Comparison of ENCODE assay signal across 25 cellular contexts in the genomic region with DNA sequence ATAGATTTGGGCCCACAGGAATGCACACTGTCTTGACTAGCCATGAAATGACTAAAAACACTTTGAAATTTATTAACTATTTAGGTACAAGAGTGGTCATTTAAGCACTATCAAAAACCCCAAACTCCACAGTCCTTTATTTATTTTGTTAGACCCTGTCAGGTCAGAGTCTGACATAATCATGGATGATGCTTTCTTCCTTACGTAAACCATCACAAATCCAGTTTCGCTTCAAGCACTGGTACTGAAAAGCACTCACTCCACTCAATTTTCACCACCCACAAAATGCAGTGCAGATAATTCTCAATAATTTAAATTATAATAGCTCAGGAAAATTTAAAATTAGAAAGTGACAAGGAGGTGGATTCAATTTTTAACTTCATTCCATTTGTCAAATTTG.
"Had no signal": no experiment of that assay in that cellular context is flagged by ENCODE, and none has a peak within 500 bp of the region (broad histone marks: within the 10 kb centered on the region; RNA-seq: fewer than 3 reads in every experiment).

No MANE protein-coding gene starts in this region.

- H3K27me3 Mint-ChIP-seq: naive thymus-derived CD8-positive, alpha-beta T cell; stimulated activated naive CD8-positive, alpha-beta T cell treated with anti-CD3 and anti-CD28 coated beads, Interleukin-15, amount 100 ng/mL, for 72 hours had no signal

- H3K9me3 ChIP-seq: gastrocnemius medialis, heart right ventricle, neutrophil, pancreas, right lobe of liver, suprapubic skin, transverse colon, upper lobe of right lung, uterus had no signal

- H3K36me3 ChIP-seq: gastrocnemius medialis, pancreas, right lobe of liver, suprapubic skin, transverse colon, upper lobe of right lung, uterus had no signal

- DNase-seq: cerebellar nuclear complex; dorsolateral prefrontal cortex; effector CD4-positive, alpha-beta T cell; foreskin fibroblast; gastrocnemius medialis; heart right ventricle; hippocampal formation; mesenchymal stem cell; midbrain; naive thymus-derived CD8-positive, alpha-beta T cell; pancreas; right lobe of liver; stimulated activated CD4-positive, alpha-beta T cell treated with anti-CD3 and anti-CD28 coated beads, Interleukin-12 subunit alpha, Interleukin-12 subunit beta, amount 100 ng/mL, for 4 hours; stimulated activated CD4-positive, alpha-beta T cell treated with anti-CD3 and anti-CD28 coated beads, Interleukin-1b, Interleukin-23, amount 100 ng/mL, for 48 hours; stimulated activated CD4-positive, alpha-beta T cell treated with anti-CD3 and anti-CD28 coated beads, Interleukin-4, amount 100 ng/mL, for 1 hour; stimulated activated CD8-positive, alpha-beta memory T cell treated with anti-CD3 and anti-CD28 coated beads, Interleukin-4, amount 100 ng/mL, for 48 hours; stimulated activated naive CD4-positive, alpha-beta T cell; stimulated activated naive CD8-positive, alpha-beta T cell treated with anti-CD3 and anti-CD28 coated beads, Interleukin-15, amount 100 ng/mL, for 72 hours; transverse colon; upper lobe of right lung; uterus had no signal

- H3K4me3 ChIP-seq: dorsolateral prefrontal cortex, gastrocnemius medialis, heart right ventricle, pancreas, right lobe of liver, smooth muscle cell, suprapubic skin, transverse colon, upper lobe of right lung, uterus had no signal

- ATAC-seq: gastrocnemius medialis; heart right ventricle; left lobe of liver; naive thymus-derived CD8-positive, alpha-beta T cell; pancreas; right lobe of liver; stimulated activated naive CD8-positive, alpha-beta T cell treated with anti-CD3 and anti-CD28 coated beads, Interleukin-15, amount 100 ng/mL, for 72 hours; upper lobe of right lung had no signal

- H3K27ac ChIP-seq: dorsolateral prefrontal cortex, gastrocnemius medialis, heart right ventricle, neutrophil, pancreas, right lobe of liver, suprapubic skin, transverse colon, upper lobe of right lung, uterus had no signal

- H3K27ac Mint-ChIP-seq: naive thymus-derived CD8-positive, alpha-beta T cell; stimulated activated naive CD8-positive, alpha-beta T cell treated with anti-CD3 and anti-CD28 coated beads, Interleukin-15, amount 100 ng/mL, for 72 hours had no signal

- H3K4me1 ChIP-seq: uterus had no signal

- H3K4me2 ChIP-seq: smooth muscle cell had no signal

- H3K4me3 Mint-ChIP-seq: naive thymus-derived CD8-positive, alpha-beta T cell; stimulated activated naive CD8-positive, alpha-beta T cell treated with anti-CD3 and anti-CD28 coated beads, Interleukin-15, amount 100 ng/mL, for 72 hours had no signal

- H3K27me3 ChIP-seq: dorsolateral prefrontal cortex, gastrocnemius medialis, heart right ventricle, neutrophil, pancreas, right lobe of liver, suprapubic skin, transverse colon, upper lobe of right lung, uterus had no signal

- H3K9me3 Mint-ChIP-seq: naive thymus-derived CD8-positive, alpha-beta T cell; stimulated activated naive CD8-positive, alpha-beta T cell treated with anti-CD3 and anti-CD28 coated beads, Interleukin-15, amount 100 ng/mL, for 72 hours had no signal
